25 cellular contexts compared by ENCODE assay signal in the genomic region with DNA sequence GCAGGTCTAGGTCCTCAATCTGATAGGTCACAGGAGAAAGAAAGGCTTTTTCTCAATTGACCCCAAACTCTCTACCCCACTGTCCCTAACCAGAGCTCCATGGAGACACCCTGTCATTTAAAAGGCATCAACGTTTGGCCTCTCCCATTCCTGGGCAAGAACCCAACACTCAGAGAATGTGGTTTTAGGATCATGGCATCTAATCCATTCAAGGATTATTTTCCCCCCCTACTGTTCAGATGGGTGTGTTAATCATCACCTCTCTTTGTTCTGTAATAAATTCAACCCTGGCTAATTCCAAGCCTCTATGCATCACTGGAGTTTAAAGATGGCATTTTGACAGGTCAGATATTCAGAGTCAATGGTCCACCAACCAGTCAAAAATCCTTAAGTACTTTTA. TPM values are rescaled to one million over a fixed set of nuclear protein-coding genes. Genes with fewer than 3 reads are reported as not detected.
DNase-seq lines count a peak whose midpoint lies in the region; ATAC-seq and TF ChIP-seq lines count a peak whose summit lies in the region.
"Had no signal": no experiment of that assay in that cellular context is flagged by ENCODE, and none has a peak within 500 bp of the region (broad histone marks: within the 10 kb centered on the region; RNA-seq: fewer than 3 reads in every experiment).

No MANE protein-coding gene starts in this region.

- H3K4me1 ChIP-seq in breast epithelium = no peaks in the 10 kb centered on the region

- TF ChIP-seq POLR2A in breast epithelium (IDR thresholded peaks at IDR 0.05) = no peak

- no peaks in the 10 kb centered on the region for H3K36me3 ChIP-seq in breast epithelium

- H3K9me3 Mint-ChIP-seq in MCF 10A (ENCODE audit: unreplicated experiment) = no peaks in the 10 kb centered on the region
- H3K9me3 Mint-ChIP-seq: activated T-helper 2 cell treated with anti-CD3 and anti-CD28 coated beads, Interferon-gamma antibody, Interleukin-2, Interleukin-4, amounts not matched to agents 10 μg/mL and 5 μg/mL and 100 μg/mL, durations not matched to agents 14 hours and 24 hours and 36 hours; memory B cell had no signal

- peak; percentile 46 for DNase-seq in MCF 10A (ENCODE audit: unreplicated experiment)
- DNase-seq in breast epithelium (ENCODE audit: low spot score in 2 of 2) = no peak
- DNase-seq in NCI-H82 treated with DMSO at 0.1 percent for 48 hours (lab: John Stamatoyannopoulos, UW; ENCODE audit: unreplicated experiment) = peak; percentile 48
- peak; percentile 48 for DNase-seq in fibroblast of the aortic adventitia (ENCODE audit: low read depth)
- DNase-seq in DMS114 treated with DMSO at 0.1 percent for 48 hours (lab: John Stamatoyannopoulos, UW; ENCODE audit: unreplicated experiment) = no peak
- no peak for DNase-seq in NCI-H187 treated with DMSO at 0.1 percent for 48 hours (lab: John Stamatoyannopoulos, UW)
- no peak for DNase-seq in left cardiac atrium
- DNase-seq in mesenteric fat pad (ENCODE audit: low spot score) = no peak
- DNase-seq: CD4-positive, alpha-beta memory T cell; cerebellar nuclear complex; effector memory CD4-positive, alpha-beta T cell; islet precursor cell; NCI-H1105; SIG-M5; stimulated activated naive B cell treated with anti-CD40 and anti-IgM and Interleukin-4, amounts not matched to agents 10 μg/mL and 1 μg/mL and 100 μg/mL, for 72 hours; trophoblast cell had no signal

- H3K27me3 ChIP-seq in breast epithelium = no peaks in the 10 kb centered on the region

- no TSS peak for BruUV-seq in MCF 10A (replicated peaks; lab: Mats Ljungman, UMichigan)

- intact Hi-C loops in MCF 10A (cut with micrococcal nuclease) (loop anchor here (10.0 kb wide), 1 partner anchor 791 kb away; no protein-coding TSS in a partner anchor), breast epithelium (cut with DNase I; ENCODE audit: low total_unique reads) (no loop called here), left cardiac atrium (cut with DNase I) (no loop called here)

- no peaks in the 10 kb centered on the region for H3K9me3 ChIP-seq in breast epithelium

- no peak overlapping the region for H3K4me3 Mint-ChIP-seq in MCF 10A (ENCODE audit: unreplicated experiment)
- H3K4me3 Mint-ChIP-seq: CD4-positive, alpha-beta memory T cell; GM23338; memory B cell; natural killer cell treated with Interleukin-12 subunit alpha and Interleukin-12 subunit beta and Interleukin-15 and Interleukin-18, amount 100 ng/mL, for 72 hours; stimulated activated naive B cell treated with anti-CD40 and anti-IgM and Interleukin-4, amounts not matched to agents 10 μg/mL and 1 μg/mL and 100 μg/mL, for 72 hours had no signal

- no peaks in the 10 kb centered on the region for H3K27me3 Mint-ChIP-seq in MCF 10A (ENCODE audit: insufficient read depth, unreplicated experiment)
- H3K27me3 Mint-ChIP-seq: memory B cell; natural killer cell treated with Interleukin-12 subunit alpha and Interleukin-12 subunit beta and Interleukin-15 and Interleukin-18, amount 100 ng/mL, for 72 hours had no signal

- H3K36me3 Mint-ChIP-seq in MCF 10A (ENCODE audit: insufficient read depth, unreplicated experiment) = peaks cover 6% of the 10 kb centered on the region
- H3K36me3 Mint-ChIP-seq: CD4-positive, alpha-beta memory T cell; memory B cell; natural killer cell treated with Interleukin-12 subunit alpha and Interleukin-12 subunit beta and Interleukin-15 and Interleukin-18, amount 100 ng/mL, for 72 hours; stimulated activated naive B cell treated with anti-CD40 and anti-IgM and Interleukin-4, amounts not matched to agents 10 μg/mL and 1 μg/mL and 100 μg/mL, for 72 hours had no signal

- no peak overlapping the region for H3K27ac Mint-ChIP-seq in MCF 10A (ENCODE audit: low read depth, unreplicated experiment)
- H3K27ac Mint-ChIP-seq: activated T-helper 2 cell treated with anti-CD3 and anti-CD28 coated beads, Interferon-gamma antibody, Interleukin-2, Interleukin-4, amounts not matched to agents 10 μg/mL and 5 μg/mL and 100 μg/mL, durations not matched to agents 14 hours and 24 hours and 36 hours; CD4-positive, alpha-beta memory T cell; GM23338; memory B cell; natural killer cell treated with Interleukin-12 subunit alpha and Interleukin-12 subunit beta and Interleukin-15 and Interleukin-18, amount 100 ng/mL, for 72 hours; stimulated activated naive B cell treated with anti-CD40 and anti-IgM and Interleukin-4, amounts not matched to agents 10 μg/mL and 1 μg/mL and 100 μg/mL, for 72 hours had no signal

- peaks cover 17% of the 10 kb centered on the region for H3K4me1 Mint-ChIP-seq in MCF 10A (ENCODE audit: insufficient read depth, unreplicated experiment)
- H3K4me1 Mint-ChIP-seq: CD4-positive, alpha-beta memory T cell; GM23338 had no signal

- TF ChIP-seq CTCF in MCF 10A (IDR thresholded peaks at IDR 0.05; ENCODE audit: unreplicated experiment) (no peak), breast epithelium (IDR thresholded peaks at IDR 0.05) (no peak), fibroblast of the aortic adventitia (IDR thresholded peaks at IDR 0.05; ENCODE audit: insufficient read depth, low read length) (no peak)

- peak overlapping the region in 1 of 2 donors; percentile 19 for H3K27ac ChIP-seq in breast epithelium
- H3K27ac ChIP-seq: HL-60, KMS-11 had no signal

- H3K4me3 ChIP-seq in breast epithelium = no peak overlapping the region
- H3K4me3 ChIP-seq in fibroblast of the aortic adventitia (ENCODE audit: low read depth, low read length) = no peak overlapping the region
- H3K4me3 ChIP-seq: GM12878, GM23338 had no signal

- POLR2A ChIA-PET in MCF 10A (lab: Yijun Ruan, JAX) = no interaction called here

- CTCF ChIA-PET in MCF 10A (lab: Yijun Ruan, JAX) = no interaction called here

- ATAC-seq in left cardiac atrium = no peak
- ATAC-seq: GM12878; GM23338; natural killer cell treated with Interleukin-12 subunit alpha and Interleukin-12 subunit beta and Interleukin-15 and Interleukin-18, amount 100 ng/mL, for 72 hours; stimulated activated naive B cell treated with anti-CD40 and anti-IgM and Interleukin-4, amounts not matched to agents 10 μg/mL and 1 μg/mL and 100 μg/mL, for 72 hours had no signal

RNA-seq across cellular contexts. Expression of a gene that starts 42.7 kb away (rescaled TPM):
- 0.09 and 0.15 TPM in 2 replicates for total RNA-seq in MCF 10A (2022)
- total RNA-seq in breast epithelium = 10 to 100 TPM in 2 of 3 donors, 1 to 10 TPM in 1; 5.9 to 60.0 (median 34.1) TPM
- 0.33 and 0.63 TPM in 2 replicates for total RNA-seq in fibroblast of the aortic adventitia (ENCODE audit: low replicate concordance)
- total RNA-seq in left cardiac atrium = 1 to 10 TPM; 2.2 to 4.5 TPM
- total RNA-seq in mesenteric fat pad = 10.4 TPM
- total RNA-seq: activated T-helper 2 cell treated with anti-CD3 and anti-CD28 coated beads, Interferon-gamma antibody, Interleukin-2, Interleukin-4, amounts not matched to agents 10 μg/mL and 5 μg/mL and 100 μg/mL, durations not matched to agents 14 hours and 24 hours and 36 hours; CD4-positive, alpha-beta memory T cell; natural killer cell treated with Interleukin-12 subunit alpha and Interleukin-12 subunit beta and Interleukin-15 and Interleukin-18, amount 100 ng/mL, for 72 hours; pulmonary artery endothelial cell; T-helper 2 cell treated with Interferon-gamma antibody and Interleukin-4, amounts not matched to agents 100 ng/mL and 5 ng/mL, for 36 hours had no signal

Comparison
In these comparisons a context has a peak if more than half of its experiments do, and no peak if none do; other contexts are left out.
1. DNase-seq: peak in MCF 10A (single experiment), NCI-H82 treated with DMSO at 0.1 percent for 48 hours (single experiment) and fibroblast of the aortic adventitia (single experiment); none in breast epithelium (0 of 2), DMS114 treated with DMSO at 0.1 percent for 48 hours (single experiment), NCI-H187 treated with DMSO at 0.1 percent for 48 hours (single experiment), left cardiac atrium (single experiment) and mesenteric fat pad (single experiment).